13 cellular contexts compared by ENCODE assay signal in genomic region chr17:18387583-18387982, GRCh38. TPM values are rescaled to one million over a fixed set of nuclear protein-coding genes. Genes with fewer than 3 reads are reported as not detected.
"Had no signal": no experiment of that assay in that cellular context is flagged by ENCODE, and none has a peak within 500 bp of the region (broad histone marks: within the 10 kb centered on the region; RNA-seq: fewer than 3 reads in every experiment).

No MANE protein-coding gene starts in this region.

RNA-seq across cellular contexts. Expression of gene EVPLL, which starts 10.0 kb away (rescaled TPM):
- total RNA-seq: activated B cell treated with CpG ODN at 0.5 μM for 24 hours; activated CD4-positive, alpha-beta memory T cell treated with anti-CD3 and anti-CD28 coated beads for 36 hours; activated CD4-positive, alpha-beta memory T cell treated with anti-CD3 and anti-CD28 coated beads, Interleukin-2, amount 10 ng/mL, durations not matched to agents 7 days and 5 days; activated CD4-positive, alpha-beta T cell treated with anti-CD3 and anti-CD28 coated beads, Interleukin-2, amount 10 ng/mL, durations not matched to agents 7 days and 5 days; activated CD8-positive, alpha-beta memory T cell treated with anti-CD3 and anti-CD28 coated beads for 36 hours; activated CD8-positive, alpha-beta memory T cell treated with anti-CD3 and anti-CD28 coated beads, Interleukin-2, amount 10 ng/mL, durations not matched to agents 7 days and 5 days; activated CD8-positive, alpha-beta T cell treated with anti-CD3 and anti-CD28 coated beads for 36 hours; activated CD8-positive, alpha-beta T cell treated with anti-CD3 and anti-CD28 coated beads, Interleukin-2, amount 10 ng/mL, durations not matched to agents 7 days and 5 days; T-cell; T-helper 1 cell treated with Interleukin-12 subunit alpha and Interleukin-12 subunit beta and Interleukin-4 antibody, amounts not matched to agents 30 ng/mL and 1 ng/mL, for 36 hours; T-helper 17 cell; T-helper 2 cell treated with Interferon-gamma antibody and Interleukin-4, amounts not matched to agents 100 ng/mL and 5 ng/mL, for 36 hours; WTC11 had no signal
